Comparison of ENCODE assay signal across 22 cellular contexts in genomic region chr17:77207689-77208216, GRCh38.
DNase-seq lines count a peak whose midpoint lies in the region; ATAC-seq and TF ChIP-seq lines count a peak whose summit lies in the region.
"Had no signal": no experiment of that assay in that cellular context is flagged by ENCODE, and none has a peak within 500 bp of the region (broad histone marks: within the 10 kb centered on the region; RNA-seq: fewer than 3 reads in every experiment).

No MANE protein-coding gene starts in this region.

- H3K36me3 ChIP-seq in cardiac muscle cell (peaks cover 40% of the 10 kb centered on the region), endodermal cell (ENCODE audit: control insufficient read depth, insufficient read depth, low read length) (peaks cover 72% of the 10 kb centered on the region), psoas muscle (ENCODE audit: insufficient read depth in 1 of 2, low read depth in 1 of 2) (peaks cover 5 to 85% of the 10 kb centered on the region in 2 donors), upper lobe of left lung (peaks cover 57 to 99% (median 88%) of the 10 kb centered on the region in 4 donors)

- WGBS in endodermal cell (ENCODE audit: insufficient coverage in 1 of 2, insufficient read length in 1 of 2), 2 experiments = 89% methylated on average over 7 to 9 of the region's 9 CpGs
- WGBS in psoas muscle, 3 donors = 40 to 58% (median 49%) methylated on average over 9 of the region's 9 CpGs
- WGBS in upper lobe of left lung, 2 donors = 82 to 85% methylated on average over 9 of the region's 9 CpGs

- H3K4me1 Mint-ChIP-seq in endodermal cell = peaks cover 3% of the 10 kb centered on the region
- H3K4me1 Mint-ChIP-seq: central memory CD8-positive, alpha-beta T cell had no signal

- H3K4me3 ChIP-seq in cardiac muscle cell = no peak overlapping the region
- no peak overlapping the region for H3K4me3 ChIP-seq in endodermal cell (ENCODE audit: low read length)
- no peak overlapping the region for H3K4me3 ChIP-seq in psoas muscle
- no peak overlapping the region for H3K4me3 ChIP-seq in upper lobe of left lung
- H3K4me3 ChIP-seq: pancreas, thoracic aorta had no signal

- TF ChIP-seq CTCF in cardiac muscle cell (IDR thresholded peaks at IDR 0.05; ENCODE audit: low read depth, low read length) (no peak), endodermal cell (conservative IDR thresholded peaks at IDR 0.05) (no peak), psoas muscle (IDR thresholded peaks at IDR 0.05) (no peak), upper lobe of left lung (IDR thresholded peaks at IDR 0.05) (no peak)

- H3K4me3 Mint-ChIP-seq in endodermal cell = no peak overlapping the region
- H3K4me3 Mint-ChIP-seq: B cell; central memory CD8-positive, alpha-beta T cell; immature natural killer cell; naive B cell had no signal

- H3K27me3 ChIP-seq in cardiac muscle cell (no peaks in the 10 kb centered on the region), endodermal cell (ENCODE audit: control insufficient read depth, insufficient read depth, low read length, poor library complexity, severe bottlenecking) (no peaks in the 10 kb centered on the region), psoas muscle (ENCODE audit: insufficient read depth in 3 of 3, low read length in 2 of 3) (no peaks in the 10 kb centered on the region), upper lobe of left lung (no peaks in the 10 kb centered on the region)
- H3K27me3 ChIP-seq: pancreas had no signal

- H3K9me3 Mint-ChIP-seq in endodermal cell = no peaks in the 10 kb centered on the region
- H3K9me3 Mint-ChIP-seq: central memory CD8-positive, alpha-beta T cell; immature natural killer cell had no signal

- no peak for DNase-seq in cardiac muscle cell (ENCODE audit: low read depth in 1 of 2, low spot score in 1 of 2)
- DNase-seq in cardiac septum (ENCODE audit: low spot score) = no peak
- DNase-seq in endodermal cell = no peak
- no peak for DNase-seq in psoas muscle
- no peak for DNase-seq in upper lobe of left lung
- no peak for DNase-seq in NCI-H146 (lab: John Stamatoyannopoulos, UW)
- no peak for DNase-seq in MV-4-11 (lab: John Stamatoyannopoulos, UW)
- DNase-seq: activated CD4-positive, alpha-beta T cell treated with anti-CD3 and anti-CD28 coated beads, Interleukin-2, amount 50 U/mL, for 4 hours; activated gamma-delta T cell treated with Interleukin-2 at 50 U/mL for 16 hours; activated T-cell treated with anti-CD3 and anti-CD28 coated beads for 4 hours; effector CD8-positive, alpha-beta T cell; immature natural killer cell; KG1; naive B cell; NCI-H2081; T-helper 1 cell had no signal

- ATAC-seq in psoas muscle (peak in 1 of 4 donors; percentile 3), upper lobe of left lung (ENCODE audit: low FRiP score in 2 of 2) (no peak), GM19035 (IDR thresholded peaks at IDR 0.05; ENCODE audit: unreplicated experiment) (no peak)

- intact Hi-C loops in cardiac septum (cut with DNase I) = loop anchor here (2.0 kb wide), 2 partner anchors 25 to 111 kb away; no protein-coding TSS in a partner anchor
- intact Hi-C loops in psoas muscle (cut with DNase I) = loop anchor here (2.0 to 5.0 kb wide), 3 partner anchors 60 to 119 kb away; partner anchors contain the start of gene SEC14L1 (in 1 of the 2)

- H3K9ac ChIP-seq in endodermal cell (ENCODE audit: extremely low read depth, low read length, poor library complexity, severe bottlenecking) = no peak overlapping the region

- H3K9me3 ChIP-seq in cardiac muscle cell (ENCODE audit: low read depth) (no peaks in the 10 kb centered on the region), endodermal cell (ENCODE audit: control insufficient read depth, low read length) (no peaks in the 10 kb centered on the region), psoas muscle (no peaks in the 10 kb centered on the region), upper lobe of left lung (no peaks in the 10 kb centered on the region)
- H3K9me3 ChIP-seq: pancreas, thoracic aorta had no signal

- H3K27ac ChIP-seq in cardiac muscle cell (peak overlapping the region; percentile 72), endodermal cell (ENCODE audit: low read depth, low read length) (no peak overlapping the region), psoas muscle (peak overlapping the region; percentile 80), upper lobe of left lung (peak overlapping the region; percentile 18 to 77 (median 37))
- H3K27ac ChIP-seq: 22Rv1 had no signal

- H3K4me1 ChIP-seq in cardiac muscle cell (ENCODE audit: low read depth) = peaks cover 23% of the 10 kb centered on the region
- H3K4me1 ChIP-seq in endodermal cell (ENCODE audit: control insufficient read depth, insufficient read depth, low read length) = no peaks in the 10 kb centered on the region
- H3K4me1 ChIP-seq in psoas muscle = peaks cover 39% of the 10 kb centered on the region
- peaks cover 27 to 61% (median 49%) of the 10 kb centered on the region in 4 donors for H3K4me1 ChIP-seq in upper lobe of left lung

- peaks cover 77% of the 10 kb centered on the region for H3K36me3 Mint-ChIP-seq in endodermal cell (ENCODE audit: low read depth)

- no peak for TF ChIP-seq EP300 in upper lobe of left lung (IDR thresholded peaks at IDR 0.05)

- H3K27ac Mint-ChIP-seq in endodermal cell = peak overlapping the region; percentile 20
- H3K27ac Mint-ChIP-seq: B cell, naive B cell had no signal

- no peaks in the 10 kb centered on the region for H3K27me3 Mint-ChIP-seq in endodermal cell (ENCODE audit: insufficient read depth)
- H3K27me3 Mint-ChIP-seq: B cell; central memory CD8-positive, alpha-beta T cell had no signal

- TF ChIP-seq POLR2A in upper lobe of left lung (IDR thresholded peaks at IDR 0.05) = no peak
